In genomic region chrX:154051210-154051810, GRCh38 we compare ENCODE assay signal across 2 cellular contexts.
TF ChIP-seq lines count a peak whose summit lies in the region.

No MANE protein-coding gene starts in this region.

TF ChIP-seq in WTC11, 78 proteins besides CTCF, POLR2A, EP300 and RAD21:
- TF ChIP-seq PREB (CRISPR knock-in tag; IDR thresholded peaks at IDR 0.05; ENCODE audit: borderline replicate concordance), result no peak
- TF ChIP-seq GABPB1 (CRISPR knock-in tag; IDR thresholded peaks at IDR 0.05), result no peak
- no peak for TF ChIP-seq AR (CRISPR knock-in tag; IDR thresholded peaks at IDR 0.05)
- TF ChIP-seq FOXP1 (CRISPR knock-in tag; IDR thresholded peaks at IDR 0.05; ENCODE audit: borderline replicate concordance), result no peak
- no peak for TF ChIP-seq ZNF317 (CRISPR knock-in tag; IDR thresholded peaks at IDR 0.05; ENCODE audit: borderline replicate concordance, low read depth)
- no peak for TF ChIP-seq ZNF281 (CRISPR knock-in tag; IDR thresholded peaks at IDR 0.05)
- no peak for TF ChIP-seq ZSCAN18 (CRISPR knock-in tag; IDR thresholded peaks at IDR 0.05)
- TF ChIP-seq ETV6 (CRISPR knock-in tag; IDR thresholded peaks at IDR 0.05), result no peak
- no peak for TF ChIP-seq KAT7 (CRISPR knock-in tag; IDR thresholded peaks at IDR 0.05; ENCODE audit: borderline replicate concordance)
- TF ChIP-seq E2F1 (CRISPR knock-in tag; IDR thresholded peaks at IDR 0.05), result no peak
- no peak for TF ChIP-seq TP53 (CRISPR knock-in tag; IDR thresholded peaks at IDR 0.05)
- no peak for TF ChIP-seq ZNF138 (CRISPR knock-in tag; conservative IDR thresholded peaks at IDR 0.05)
- no peak for TF ChIP-seq ZNF423 (CRISPR knock-in tag; IDR thresholded peaks at IDR 0.05)

TF ChIP-seq in HepG2, 621 proteins besides CTCF, POLR2A, EP300 and RAD21:
- no peak for TF ChIP-seq PCBP2 (optimal IDR thresholded peaks at IDR 0.05; ENCODE audit: low read depth, low read length, poor library complexity, severe bottlenecking)
- no peak for TF ChIP-seq ZNF530 (CRISPR knock-in tag; IDR thresholded peaks at IDR 0.05; ENCODE audit: low read depth)
- TF ChIP-seq FLYWCH1 (CRISPR knock-in tag; IDR thresholded peaks at IDR 0.05), result no peak
- no peak for TF ChIP-seq ZNF317 (CRISPR knock-in tag; IDR thresholded peaks at IDR 0.05)
- peak; percentile 39; the same call in 1 of the 2 replicates for TF ChIP-seq SMC3 (IDR thresholded peaks at IDR 0.05; ENCODE audit: low read length)
TF ChIP-seq in HepG2: peak in this region for 1.
